8 cellular contexts compared by ENCODE assay signal in the genomic region with DNA sequence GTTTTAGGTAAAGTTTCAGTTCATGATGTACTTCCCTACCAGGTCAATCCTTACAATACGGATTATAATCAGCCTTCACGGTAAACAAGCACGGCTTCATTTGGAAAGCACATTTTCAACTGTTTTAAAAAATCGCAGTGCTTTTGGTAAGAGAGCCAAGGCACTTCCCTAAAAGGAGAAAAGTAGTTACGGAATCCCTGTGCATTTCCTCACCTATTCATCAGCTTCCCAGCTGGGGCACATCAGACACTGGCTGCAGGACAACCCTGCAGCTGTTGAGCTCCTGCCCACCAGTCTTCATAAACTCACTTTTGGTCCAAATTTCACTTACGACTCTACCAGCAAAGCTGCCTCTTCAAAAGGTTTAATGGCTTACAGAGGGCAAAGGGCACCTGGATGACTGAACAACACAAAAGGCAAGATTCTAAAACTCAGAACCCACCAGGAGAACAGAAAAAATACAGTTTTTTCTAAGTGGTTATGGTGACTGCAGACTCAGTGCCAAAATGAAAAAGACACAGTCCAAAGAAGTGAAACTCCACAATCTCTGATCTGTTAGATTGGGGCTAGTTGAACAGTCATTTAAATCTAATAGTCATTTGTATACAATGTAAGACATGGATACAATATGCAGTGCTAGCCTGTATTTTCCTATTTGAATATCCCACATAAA. TPM values are rescaled to one million over a fixed set of nuclear protein-coding genes. Genes with fewer than 3 reads are reported as not detected.
DNase-seq lines count a peak whose midpoint lies in the region; ATAC-seq, FAIRE-seq and TF ChIP-seq lines count a peak whose summit lies in the region.

No MANE protein-coding gene starts in this region.

- H3K4me3 ChIP-seq in A549: no peak overlapping the region
- H3K4me3 ChIP-seq in ascending aorta: peak overlapping the region in 1 of 2 donors; percentile 18
- H3K4me3 ChIP-seq in tibial nerve: no peak overlapping the region

- no peaks in the 10 kb centered on the region for H3K9me3 Mint-ChIP-seq in memory B cell

- H3K4me1 Mint-ChIP-seq in memory B cell: peaks cover 65% of the 10 kb centered on the region

- intact Hi-C loops in ascending aorta (cut with DNase I): no loop called here

- H3K4me2 ChIP-seq in A549: peak overlapping the region; percentile 35

- H3K36me3 Mint-ChIP-seq in memory B cell: peaks cover 6% of the 10 kb centered on the region

- H3K27ac Mint-ChIP-seq in memory B cell: peak overlapping the region; percentile 72

- no peak for FAIRE-seq in A549 (lab: Jason Lieb, UNC)

- TF ChIP-seq CTCF in A549 (IDR thresholded peaks at IDR 0.05): no peak
- TF ChIP-seq CTCF in ascending aorta (IDR thresholded peaks at IDR 0.05): no peak
- no peak for TF ChIP-seq CTCF in GM10248 (IDR thresholded peaks at IDR 0.05; ENCODE audit: control extremely low read depth, extremely low read depth, low read depth, missing control alignments)
- TF ChIP-seq CTCF in tibial nerve (IDR thresholded peaks at IDR 0.05): no peak

- 85% methylated on average over 6 of the region's 6 CpGs for WGBS in A549 (ENCODE audit: missing lambda C conversion rate)
- WGBS in tibial nerve, 2 donors: 43 to 46% methylated on average over 6 of the region's 6 CpGs

- H3K36me3 ChIP-seq in ascending aorta (peaks cover 3 to 6% of the 10 kb centered on the region in 2 donors), tibial nerve (peaks cover 0 to 3% (median 0%) of the 10 kb centered on the region in 3 donors)

- peak overlapping the region; percentile 64 for H3K4me3 Mint-ChIP-seq in memory B cell

- peaks cover 88% of the 10 kb centered on the region for H3K4me1 ChIP-seq in A549
- H3K4me1 ChIP-seq in ascending aorta: peaks cover 3 to 45% of the 10 kb centered on the region in 2 donors
- H3K4me1 ChIP-seq in tibial nerve: peaks cover 0 to 90% (median 69%) of the 10 kb centered on the region in 4 donors

- no peaks in the 10 kb centered on the region for H3K9me3 ChIP-seq in A549
- no peaks in the 10 kb centered on the region for H3K9me3 ChIP-seq in ascending aorta
- no peaks in the 10 kb centered on the region for H3K9me3 ChIP-seq in tibial nerve

- CTCF ChIA-PET in A549 (lab: Yijun Ruan, JAX) (interaction anchor here (1.4 to 4.6 kb wide), 2 partner anchors 35 to 456 kb away, joined by 5 to 17 read pairs; no protein-coding TSS in a partner anchor), HEK293T (lab: Yijun Ruan, JAX) (no interaction called here), GM10248 (lab: Yijun Ruan, JAX) (interaction anchor here (1.1 to 1.6 kb wide), 3 partner anchors 9 to 22 kb away, joined by 3 to 5 read pairs (median 3); no protein-coding TSS in a partner anchor)

- ATAC-seq in A549 (no peak), memory B cell (ENCODE audit: low read depth) (no peak), GM19395 (IDR thresholded peaks at IDR 0.05; ENCODE audit: unreplicated experiment) (no peak)

- no peaks in the 10 kb centered on the region for H3K27me3 ChIP-seq in ascending aorta
- H3K27me3 ChIP-seq in tibial nerve: no peaks in the 10 kb centered on the region

- H3K27ac ChIP-seq in A549: no peak overlapping the region
- peak overlapping the region; percentile 33 to 39 for H3K27ac ChIP-seq in ascending aorta
- H3K27ac ChIP-seq in tibial nerve: peak overlapping the region in 2 of 4 donors; percentile 30 to 60

- TF ChIP-seq EP300 in A549 (IDR thresholded peaks at IDR 0.05): no peak
- TF ChIP-seq EP300 in tibial nerve (IDR thresholded peaks at IDR 0.05): no peak

- no peak for TF ChIP-seq RAD21 in A549 (conservative IDR thresholded peaks at IDR 0.05 in 1 of 2, IDR thresholded peaks at IDR 0.05 in 1 of 2)

- TF ChIP-seq POLR2A in A549 (IDR thresholded peaks at IDR 0.05; ENCODE audit: low read length) (no peak), tibial nerve (IDR thresholded peaks at IDR 0.05) (no peak)

- DNase-seq in A549 (ENCODE audit: low read depth in 1 of 2, low spot score in 1 of 2) (no peak), HEK293T (ENCODE audit: extremely low spot score) (no peak), ascending aorta (ENCODE audit: low spot score in 2 of 2) (no peak), memory B cell (ENCODE audit: low spot score in 2 of 2) (no peak), NCI-H774 (lab: John Stamatoyannopoulos, UW) (no peak), GM10248 (ENCODE audit: extremely low spot score) (no peak), tibial nerve (ENCODE audit: low spot score in 2 of 2) (no peak)

- H3K27me3 Mint-ChIP-seq in memory B cell: no peaks in the 10 kb centered on the region

- POLR2A ChIA-PET in A549 (lab: Yijun Ruan, JAX) (no interaction called here), HEK293T (lab: Yijun Ruan, JAX) (interaction anchor here (1.2 kb wide), 1 partner anchor 14 kb away, joined by 3 read pairs; no protein-coding TSS in a partner anchor), GM10248 (lab: Yijun Ruan, JAX) (no interaction called here)

TF ChIP-seq in A549, 52 proteins besides CTCF, POLR2A, EP300 and RAD21 (continues in another document):
- TF ChIP-seq, protein P1, sequence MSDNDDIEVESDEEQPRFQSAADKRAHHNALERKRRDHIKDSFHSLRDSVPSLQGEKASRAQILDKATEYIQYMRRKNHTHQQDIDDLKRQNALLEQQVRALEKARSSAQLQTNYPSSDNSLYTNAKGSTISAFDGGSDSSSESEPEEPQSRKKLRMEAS (IDR thresholded peaks at IDR 0.05): no peak
- no peak for TF ChIP-seq ZC3H11A (IDR thresholded peaks at IDR 0.05)
- TF ChIP-seq, protein P2, sequence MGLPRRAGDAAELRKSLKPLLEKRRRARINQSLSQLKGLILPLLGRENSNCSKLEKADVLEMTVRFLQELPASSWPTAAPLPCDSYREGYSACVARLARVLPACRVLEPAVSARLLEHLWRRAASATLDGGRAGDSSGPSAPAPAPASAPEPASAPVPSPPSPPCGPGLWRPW (IDR thresholded peaks at IDR 0.05): no peak
- no peak for TF ChIP-seq NR3C1 (IDR thresholded peaks at IDR 0.05)
- TF ChIP-seq KDM5A (IDR thresholded peaks at IDR 0.05): no peak
- TF ChIP-seq, protein P3, sequence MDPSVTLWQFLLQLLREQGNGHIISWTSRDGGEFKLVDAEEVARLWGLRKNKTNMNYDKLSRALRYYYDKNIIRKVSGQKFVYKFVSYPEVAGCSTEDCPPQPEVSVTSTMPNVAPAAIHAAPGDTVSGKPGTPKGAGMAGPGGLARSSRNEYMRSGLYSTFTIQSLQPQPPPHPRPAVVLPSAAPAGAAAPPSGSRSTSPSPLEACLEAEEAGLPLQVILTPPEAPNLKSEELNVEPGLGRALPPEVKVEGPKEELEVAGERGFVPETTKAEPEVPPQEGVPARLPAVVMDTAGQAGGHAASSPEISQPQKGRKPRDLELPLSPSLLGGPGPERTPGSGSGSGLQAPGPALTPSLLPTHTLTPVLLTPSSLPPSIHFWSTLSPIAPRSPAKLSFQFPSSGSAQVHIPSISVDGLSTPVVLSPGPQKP (IDR thresholded peaks at IDR 0.05; ENCODE audit: low read depth, low read length): no peak
- TF ChIP-seq RNF2 (IDR thresholded peaks at IDR 0.05; ENCODE audit: borderline replicate concordance, low read depth): no peak
- no peak for TF ChIP-seq ZNF302 (CRISPR knock-in tag; IDR thresholded peaks at IDR 0.05)
- TF ChIP-seq ESRRA (IDR thresholded peaks at IDR 0.05; ENCODE audit: borderline replicate concordance, low read length): no peak

TF ChIP-seq in HEK293T, 16 proteins besides CTCF, POLR2A, EP300 and RAD21:
- TF ChIP-seq NFRKB (IDR thresholded peaks at IDR 0.05): no peak
- 0 out of 2 replicates have a peak, but pooled peaks have one; percentile 1 for TF ChIP-seq ZNF384 (IDR thresholded peaks at IDR 0.05)

RNA-seq across cellular contexts. Expression of a gene that starts 7.5 kb away (rescaled TPM):
- polyA plus RNA-seq in A549 (2011; rRNA removed) (275 and 342 TPM in 2 replicates), A549 (2017; fragmentation: RNase III; extraction: RNeasy Plus Mini Kit Qiagen cat#74134 plus additional on column Dnase treatment) (225 to 250 TPM (median 240 TPM) in 3 replicates)
- 210 and 229 TPM in 2 replicates for polyA plus RNA-seq in A549 (2012; cell fraction: cytosol; rRNA removed)
- 367 and 371 TPM in 2 replicates for polyA plus RNA-seq in A549 (2012; cell fraction: nucleus; rRNA removed)
- 132 and 152 TPM in 2 replicates for polyA minus RNA-seq in A549 (2011; rRNA and poly(A)+ RNA removed)
- total RNA-seq in ascending aorta (32.7 TPM), tibial nerve (100 to 1,000 TPM in 2 of 4 donors, 10 to 100 TPM in 2; 79.8 to 128 (median 100) TPM)

RNA-seq across cellular contexts. Expression of a gene that starts 7.8 kb away (rescaled TPM):
- polyA plus RNA-seq in A549 (2011; rRNA removed): 41.8 and 47.9 TPM in 2 replicates
- polyA plus RNA-seq in A549 (2012; cell fraction: cytosol; rRNA removed): 13.0 and 14.1 TPM in 2 replicates
- 14.4 and 21.3 TPM in 2 replicates for polyA plus RNA-seq in A549 (2012; cell fraction: nucleus; rRNA removed)
- 46.6 to 49.7 TPM (median 46.9 TPM) in 3 replicates for polyA plus RNA-seq in A549 (2017; fragmentation: RNase III; extraction: RNeasy Plus Mini Kit Qiagen cat#74134 plus additional on column Dnase treatment)
- 26.2 and 26.5 TPM in 2 replicates for polyA minus RNA-seq in A549 (2011; rRNA and poly(A)+ RNA removed)
- 0.85 TPM for total RNA-seq in ascending aorta
- 10 to 100 TPM in 1 of 4 donors, 1 to 10 TPM in 3; 4.6 to 14.7 (median 8.7) TPM for total RNA-seq in tibial nerve

Comparison
In these comparisons a context has a peak if more than half of its experiments do, and no peak if none do; other contexts are left out.
1. H3K27ac ChIP-seq: peak in ascending aorta (2 of 2); none in A549 (0 of 2).